Comparison of ENCODE assay signal across 27 cellular contexts in the genomic region with DNA sequence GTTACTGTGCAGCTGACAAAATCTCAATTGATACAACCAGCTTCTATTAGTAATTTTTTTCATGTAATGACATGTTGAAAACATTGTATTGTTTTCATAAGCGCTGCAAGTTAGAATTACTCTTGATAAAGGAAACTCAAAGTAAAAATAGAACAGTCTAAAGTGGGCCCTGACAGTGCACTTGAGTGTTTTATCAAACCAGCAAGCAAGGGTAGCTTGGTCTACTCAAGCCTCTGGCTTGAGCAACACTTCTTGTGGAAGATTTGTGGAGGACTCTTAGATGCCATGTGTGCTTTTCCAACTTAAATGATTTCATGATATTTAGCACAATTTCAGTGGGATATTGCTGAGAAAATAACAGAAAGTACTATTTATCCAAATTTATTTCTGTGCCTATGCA.
"Had no signal": no experiment of that assay in that cellular context is flagged by ENCODE, and none has a peak within 500 bp of the region (broad histone marks: within the 10 kb centered on the region; RNA-seq: fewer than 3 reads in every experiment).

No MANE protein-coding gene starts in this region.

- H3K4me3 ChIP-seq: pancreas, prostate gland, right lobe of liver, sigmoid colon, suprapubic skin, testis, tibial artery, transverse colon, vagina had no signal

- H3K27ac ChIP-seq: neutrophil, pancreas, prostate gland, right lobe of liver, sigmoid colon, suprapubic skin, testis, tibial artery, transverse colon, vagina had no signal

- H3K9me3 ChIP-seq: neutrophil, pancreas, prostate gland, right lobe of liver, sigmoid colon, testis, tibial artery, transverse colon, vagina had no signal

- H3K4me1 ChIP-seq: pancreas, prostate gland, right lobe of liver, sigmoid colon, suprapubic skin, testis, tibial artery, transverse colon, vagina had no signal

- H3K36me3 ChIP-seq: neutrophil, pancreas, prostate gland, right lobe of liver, sigmoid colon, suprapubic skin, tibial artery, transverse colon, vagina had no signal

- DNase-seq: naive thymus-derived CD8-positive, alpha-beta T cell; nephron progenitor cell; nucleus accumbens; pancreas; retina; right cardiac atrium; right lobe of liver; sigmoid colon; small intestine; stimulated activated CD4-positive, alpha-beta T cell treated with anti-CD3 and anti-CD28 coated beads, Interleukin-15, amount 100 ng/mL, for 24 hours; stimulated activated CD4-positive, alpha-beta T cell treated with anti-CD3 and anti-CD28 coated beads, Interleukin-2, amount 100 ng/mL, for 24 hours; stimulated activated CD4-positive, alpha-beta T cell treated with anti-CD3 and anti-CD28 coated beads, Interleukin-2, amount 100 ng/mL, for 48 hours; stimulated activated CD4-positive, alpha-beta T cell treated with anti-CD3 and anti-CD28 coated beads, Interleukin-4, amount 100 ng/mL, for 24 hours; stimulated activated naive CD4-positive, alpha-beta T cell; stimulated activated naive CD8-positive, alpha-beta T cell treated with anti-CD3 and anti-CD28 coated beads, Interleukin-15, amount 100 ng/mL, for 72 hours; stimulated activated naive CD8-positive, alpha-beta T cell treated with anti-CD3 and anti-CD28 coated beads, Interleukin-15, Interleukin-2, amounts not matched to agents 100 U/mL and 50 U/mL, for 24 hours; substantia nigra; testis; tibial artery; transverse colon had no signal

- ATAC-seq: naive thymus-derived CD8-positive, alpha-beta T cell; natural killer cell treated with Interleukin-12 subunit alpha and Interleukin-12 subunit beta and Interleukin-15 and Interleukin-18, amount 100 ng/mL, for 72 hours; pancreas; right lobe of liver; stimulated activated effector memory CD8-positive, alpha-beta T cell treated with anti-CD3 and anti-CD28 coated beads, Interleukin-12 subunit alpha, Interleukin-12 subunit beta, amount 100 ng/mL, for 72 hours; stimulated activated naive CD8-positive, alpha-beta T cell treated with anti-CD3 and anti-CD28 coated beads, Interleukin-15, amount 100 ng/mL, for 72 hours; stimulated activated naive CD8-positive, alpha-beta T cell treated with anti-CD3 and anti-CD28 coated beads, Interleukin-15, Interleukin-2, amounts not matched to agents 100 U/mL and 50 U/mL, for 24 hours had no signal

- H3K27me3 ChIP-seq: neutrophil, pancreas, right lobe of liver, sigmoid colon, suprapubic skin, testis, tibial artery, transverse colon, vagina had no signal

- FAIRE-seq: pancreas, small intestine, urothelium cell line had no signal
